ENCODE assay signal across 9 cellular contexts in the genomic region with DNA sequence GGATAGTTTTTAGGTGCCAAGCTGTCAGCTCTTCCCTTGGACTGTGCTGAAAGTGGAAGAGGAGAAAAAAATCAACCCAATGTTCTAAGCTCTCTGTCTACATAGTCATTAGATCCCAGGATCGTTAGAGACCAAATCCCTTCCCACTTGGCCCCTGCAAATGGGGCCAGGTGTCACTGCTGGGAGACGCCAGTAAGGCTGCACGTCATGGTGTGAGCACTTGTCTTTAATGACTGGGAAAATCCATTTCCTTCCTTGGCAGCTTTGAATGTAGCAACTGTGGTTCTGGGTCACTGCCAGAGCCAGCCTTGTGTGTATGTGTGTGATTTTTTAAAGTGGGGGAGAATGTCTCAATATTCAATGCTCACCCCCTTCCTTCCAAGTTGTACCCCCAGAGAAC. TPM values are rescaled to one million over a fixed set of nuclear protein-coding genes. Genes with fewer than 3 reads are reported as not detected.
DNase-seq lines count a peak whose midpoint lies in the region; ATAC-seq, FAIRE-seq and TF ChIP-seq lines count a peak whose summit lies in the region.
"Had no signal": no experiment of that assay in that cellular context is flagged by ENCODE, and none has a peak within 500 bp of the region (broad histone marks: within the 10 kb centered on the region; RNA-seq: fewer than 3 reads in every experiment).

No MANE protein-coding gene starts in this region.

- no peaks in the 10 kb centered on the region for H3K27me3 ChIP-seq in BLaER1

- no peaks in the 10 kb centered on the region for H3K9me3 ChIP-seq in BLaER1

- no peaks in the 10 kb centered on the region for H3K36me3 ChIP-seq in BLaER1

- no peak overlapping the region for H3K9ac ChIP-seq in BLaER1

- FAIRE-seq in D721Med (lab: Jason Lieb, UNC) = no peak
- FAIRE-seq: endometrium had no signal

- no peak overlapping the region for H3K4me3 ChIP-seq in BLaER1

- peak; percentile 83 for DNase-seq in NCI-H2227 (lab: John Stamatoyannopoulos, UW; ENCODE audit: unreplicated experiment)
- no peak for DNase-seq in hepatic stellate cell (ENCODE audit: low spot score)
- no peak for DNase-seq in occipital lobe (lab: John Stamatoyannopoulos, UW)
- no peak for DNase-seq in D721Med (ENCODE audit: insufficient read length, low spot score)

- peak overlapping the region; percentile 33 for H3K4me2 ChIP-seq in BLaER1

- H3K27ac ChIP-seq in BLaER1 = no peak overlapping the region

- H4K20me1 ChIP-seq in BLaER1 = no peaks in the 10 kb centered on the region

- no peak for TF ChIP-seq CTCF in D721Med (IDR thresholded peaks at IDR 0.05; ENCODE audit: insufficient read depth, missing control alignments)

- peaks cover 12% of the 10 kb centered on the region for H3K4me1 ChIP-seq in BLaER1

- ATAC-seq in GM21381 (IDR thresholded peaks at IDR 0.05; ENCODE audit: unreplicated experiment) (peak; percentile 6), esophagus mucosa (peak; percentile 34), GM19463 (IDR thresholded peaks at IDR 0.05; ENCODE audit: unreplicated experiment) (no peak)

RNA-seq across cellular contexts. Expression of gene MAN1C1, which starts 59.9 kb away (rescaled TPM):
- 2.6 TPM for total RNA-seq in esophagus mucosa
- total RNA-seq in occipital lobe = 8.6 TPM
